2 cellular contexts compared by ENCODE assay signal in genomic region chr2:190876641-190877040, GRCh38.
TF ChIP-seq lines count a peak whose summit lies in the region.

No MANE protein-coding gene starts in this region.

TF ChIP-seq in HepG2, 621 proteins besides CTCF, POLR2A, EP300 and RAD21:
- TF ChIP-seq TAF15 (IDR thresholded peaks at IDR 0.05; ENCODE audit: low read depth, low read length, poor library complexity, severe bottlenecking) = no peak
- 0 out of 2 replicates have a peak, but pooled peaks have one; percentile 6 for TF ChIP-seq CREB1 (IDR thresholded peaks at IDR 0.05)
- TF ChIP-seq CREB1 (CRISPR knock-in tag; IDR thresholded peaks at IDR 0.05) = no peak

TF ChIP-seq in endothelial cell of umbilical vein, 7 proteins besides CTCF, POLR2A, EP300 and RAD21:
- no peak for TF ChIP-seq GATA2 (IDR thresholded peaks at IDR 0.05; ENCODE audit: insufficient read depth, insufficient read length, low read depth, low read length)
- no peak for TF ChIP-seq JUN (IDR thresholded peaks at IDR 0.05; ENCODE audit: borderline replicate concordance, insufficient read depth, insufficient read length, low read depth)
- no peak for TF ChIP-seq MAX (IDR thresholded peaks at IDR 0.05; ENCODE audit: insufficient read depth, insufficient read length)
- TF ChIP-seq MYC (IDR thresholded peaks at IDR 0.05; ENCODE audit: low read depth, low read length) = no peak
- TF ChIP-seq FOS (IDR thresholded peaks at IDR 0.05; ENCODE audit: borderline replicate concordance, insufficient read depth, low read length) = no peak
- no peak for TF ChIP-seq POLR2AphosphoS5 (IDR thresholded peaks at IDR 0.05; ENCODE audit: insufficient read depth, low read depth, low read length)
- TF ChIP-seq EZH2 (IDR thresholded peaks at IDR 0.05; ENCODE audit: borderline replicate concordance, low read depth, low read length, severe bottlenecking) = no peak
